1 cellular context compared by ENCODE assay signal in the genomic region with DNA sequence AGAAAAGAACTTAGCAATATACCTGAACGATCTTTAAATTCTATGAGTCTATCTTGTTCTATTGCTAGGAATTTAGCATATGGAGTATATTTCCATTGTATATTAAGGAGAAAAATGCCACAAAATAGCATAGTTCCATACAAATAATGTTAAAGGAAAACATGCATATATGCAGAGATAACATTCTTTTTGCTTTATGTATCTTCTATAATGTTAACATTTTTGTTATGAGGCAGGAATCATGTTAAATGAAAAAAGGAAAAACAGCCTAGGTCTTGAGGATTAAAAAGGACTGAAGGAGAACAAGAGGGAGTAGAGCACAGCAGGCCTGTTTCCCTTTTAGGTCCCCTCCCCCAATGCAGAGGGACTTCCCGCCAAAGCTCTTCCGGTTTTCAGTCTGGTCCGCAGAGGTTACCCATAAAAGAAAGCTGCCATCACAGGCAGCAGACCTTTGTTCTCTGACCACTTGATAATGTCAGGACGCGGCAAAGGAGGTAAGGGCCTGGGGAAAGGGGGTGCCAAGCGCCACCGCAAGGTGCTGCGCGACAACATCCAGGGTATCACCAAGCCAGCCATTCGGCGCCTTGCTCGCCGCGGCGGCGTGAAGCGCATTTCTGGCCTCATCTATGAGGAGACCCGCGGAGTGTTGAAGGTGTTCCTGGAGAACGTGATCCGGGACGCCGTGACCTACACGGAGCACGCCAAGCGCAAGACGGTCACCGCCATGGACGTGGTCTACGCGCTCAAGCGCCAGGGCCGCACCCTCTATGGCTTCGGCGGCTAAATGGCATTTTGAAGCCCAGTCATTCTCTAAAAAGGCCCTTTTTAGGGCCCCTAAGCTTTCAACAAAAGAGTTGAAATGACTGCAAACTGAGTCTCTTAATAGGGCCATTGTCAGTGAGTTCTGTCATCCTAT.
A peak's percentile ranks its signal among the peaks of the same experiment; 100 is the strongest.
TF ChIP-seq lines count a peak whose summit lies in the region.

No MANE protein-coding gene starts in this region.

TF ChIP-seq in K562, 482 proteins besides CTCF, POLR2A, EP300 and RAD21 (continued from another document and continues in another):
- TF ChIP-seq HOMEZ (CRISPR knock-in tag; IDR thresholded peaks at IDR 0.05) = no peak
- TF ChIP-seq, protein P1, sequence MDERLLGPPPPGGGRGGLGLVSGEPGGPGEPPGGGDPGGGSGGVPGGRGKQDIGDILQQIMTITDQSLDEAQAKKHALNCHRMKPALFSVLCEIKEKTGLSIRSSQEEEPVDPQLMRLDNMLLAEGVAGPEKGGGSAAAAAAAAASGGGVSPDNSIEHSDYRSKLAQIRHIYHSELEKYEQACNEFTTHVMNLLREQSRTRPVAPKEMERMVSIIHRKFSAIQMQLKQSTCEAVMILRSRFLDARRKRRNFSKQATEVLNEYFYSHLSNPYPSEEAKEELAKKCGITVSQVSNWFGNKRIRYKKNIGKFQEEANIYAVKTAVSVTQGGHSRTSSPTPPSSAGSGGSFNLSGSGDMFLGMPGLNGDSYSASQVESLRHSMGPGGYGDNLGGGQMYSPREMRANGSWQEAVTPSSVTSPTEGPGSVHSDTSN (CRISPR knock-in tag; IDR thresholded peaks at IDR 0.05; ENCODE audit: low read depth) = no peak
- TF ChIP-seq, protein P1 (tag; conservative IDR thresholded peaks at IDR 0.05; ENCODE audit: low read depth) = no peak
- peak; percentile 82 for TF ChIP-seq EHMT2 (IDR thresholded peaks at IDR 0.05)
- TF ChIP-seq ZBTB8A (IDR thresholded peaks at IDR 0.05; ENCODE audit: partially characterized antibody) = no peak
- TF ChIP-seq CHD1 (IDR thresholded peaks at IDR 0.05; ENCODE audit: low read length) = peak; percentile 71
- TF ChIP-seq CHAMP1 (IDR thresholded peaks at IDR 0.05) = no peak; the same call in 1 of the 2 replicates
- TF ChIP-seq CTCFL (IDR thresholded peaks at IDR 0.05; ENCODE audit: borderline replicate concordance, insufficient read depth, low read depth, low read length, poor library complexity, severe bottlenecking) = no peak
- TF ChIP-seq TAL1 (IDR thresholded peaks at IDR 0.05) = no peak
- TF ChIP-seq ARID2 (IDR thresholded peaks at IDR 0.05) = no peak
- peak; percentile 86 for TF ChIP-seq PRPF4 (IDR thresholded peaks at IDR 0.05; ENCODE audit: insufficient read depth, low read depth, low read length, poor library complexity, severe bottlenecking)
- TF ChIP-seq SMARCE1 (IDR thresholded peaks at IDR 0.05) = no peak
- peak; percentile 96 for TF ChIP-seq SOX6 (IDR thresholded peaks at IDR 0.05)
- no peak for TF ChIP-seq ZKSCAN8 (CRISPR knock-in tag; IDR thresholded peaks at IDR 0.05)
- no peak for TF ChIP-seq DDX20 (tag; IDR thresholded peaks at IDR 0.05; ENCODE audit: low read depth)
- peak; percentile 98 for TF ChIP-seq POLR2G (IDR thresholded peaks at IDR 0.05; ENCODE audit: low read depth, low read length)
- no peak for TF ChIP-seq CBX2 (IDR thresholded peaks at IDR 0.05; ENCODE audit: insufficient read depth, low read length, poor library complexity, severe bottlenecking)
- no peak for TF ChIP-seq RFX5 (IDR thresholded peaks at IDR 0.05; ENCODE audit: low read depth, low read length)
- TF ChIP-seq ZNF384 (IDR thresholded peaks at IDR 0.05; ENCODE audit: low read depth, low read length) = no peak
- no peak; the same call in 1 of the 2 replicates for TF ChIP-seq ARID1B (IDR thresholded peaks at IDR 0.05)
- TF ChIP-seq ELF4 (CRISPR knock-in tag; IDR thresholded peaks at IDR 0.05) = peak; percentile 83
- TF ChIP-seq NCOA6 (IDR thresholded peaks at IDR 0.05) = 0 out of 2 replicates have a peak, but pooled peaks have one; percentile 22
- TF ChIP-seq BHLHE40 (IDR thresholded peaks at IDR 0.05; ENCODE audit: low read length) = peak; percentile 40; the same call in 1 of the 2 replicates
- TF ChIP-seq MNT (conservative IDR thresholded peaks at IDR 0.05) = peak; percentile 51 to 66; a peak in 3 of 4 replicates
- TF ChIP-seq, protein P2, sequence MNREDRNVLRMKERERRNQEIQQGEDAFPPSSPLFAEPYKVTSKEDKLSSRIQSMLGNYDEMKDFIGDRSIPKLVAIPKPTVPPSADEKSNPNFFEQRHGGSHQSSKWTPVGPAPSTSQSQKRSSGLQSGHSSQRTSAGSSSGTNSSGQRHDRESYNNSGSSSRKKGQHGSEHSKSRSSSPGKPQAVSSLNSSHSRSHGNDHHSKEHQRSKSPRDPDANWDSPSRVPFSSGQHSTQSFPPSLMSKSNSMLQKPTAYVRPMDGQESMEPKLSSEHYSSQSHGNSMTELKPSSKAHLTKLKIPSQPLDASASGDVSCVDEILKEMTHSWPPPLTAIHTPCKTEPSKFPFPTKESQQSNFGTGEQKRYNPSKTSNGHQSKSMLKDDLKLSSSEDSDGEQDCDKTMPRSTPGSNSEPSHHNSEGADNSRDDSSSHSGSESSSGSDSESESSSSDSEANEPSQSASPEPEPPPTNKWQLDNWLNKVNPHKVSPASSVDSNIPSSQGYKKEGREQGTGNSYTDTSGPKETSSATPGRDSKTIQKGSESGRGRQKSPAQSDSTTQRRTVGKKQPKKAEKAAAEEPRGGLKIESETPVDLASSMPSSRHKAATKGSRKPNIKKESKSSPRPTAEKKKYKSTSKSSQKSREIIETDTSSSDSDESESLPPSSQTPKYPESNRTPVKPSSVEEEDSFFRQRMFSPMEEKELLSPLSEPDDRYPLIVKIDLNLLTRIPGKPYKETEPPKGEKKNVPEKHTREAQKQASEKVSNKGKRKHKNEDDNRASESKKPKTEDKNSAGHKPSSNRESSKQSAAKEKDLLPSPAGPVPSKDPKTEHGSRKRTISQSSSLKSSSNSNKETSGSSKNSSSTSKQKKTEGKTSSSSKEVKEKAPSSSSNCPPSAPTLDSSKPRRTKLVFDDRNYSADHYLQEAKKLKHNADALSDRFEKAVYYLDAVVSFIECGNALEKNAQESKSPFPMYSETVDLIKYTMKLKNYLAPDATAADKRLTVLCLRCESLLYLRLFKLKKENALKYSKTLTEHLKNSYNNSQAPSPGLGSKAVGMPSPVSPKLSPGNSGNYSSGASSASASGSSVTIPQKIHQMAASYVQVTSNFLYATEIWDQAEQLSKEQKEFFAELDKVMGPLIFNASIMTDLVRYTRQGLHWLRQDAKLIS (CRISPR knock-in tag; IDR thresholded peaks at IDR 0.05) = peak; percentile 98
- TF ChIP-seq TCF7L2 (IDR thresholded peaks at IDR 0.05; ENCODE audit: low read depth, low read length) = no peak
- no peak for TF ChIP-seq THRA (IDR thresholded peaks at IDR 0.05)
- TF ChIP-seq ZNF140 (CRISPR knock-in tag; IDR thresholded peaks at IDR 0.05) = no peak
- TF ChIP-seq SIN3A (IDR thresholded peaks at IDR 0.05; ENCODE audit: borderline replicate concordance in 2 of 2, control insufficient read depth in 1 of 2, low read depth in 2 of 2, low read length in 2 of 2) = peak in 1 of 2 experiments; percentile 80; a peak in 1 of 4 replicates
- TF ChIP-seq ZNF133 (CRISPR knock-in tag; IDR thresholded peaks at IDR 0.05) = no peak
- TF ChIP-seq, protein P3, sequence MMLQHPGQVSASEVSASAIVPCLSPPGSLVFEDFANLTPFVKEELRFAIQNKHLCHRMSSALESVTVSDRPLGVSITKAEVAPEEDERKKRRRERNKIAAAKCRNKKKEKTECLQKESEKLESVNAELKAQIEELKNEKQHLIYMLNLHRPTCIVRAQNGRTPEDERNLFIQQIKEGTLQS (IDR thresholded peaks at IDR 0.05) = 0 out of 2 replicates have a peak, but pooled peaks have one; percentile 16
- TF ChIP-seq, protein P3 (CRISPR knock-in tag; conservative IDR thresholded peaks at IDR 0.05) = peak; percentile 80
- peak; percentile 92 for TF ChIP-seq POLR2B (IDR thresholded peaks at IDR 0.05; ENCODE audit: low read depth, partially characterized antibody)
- no peak for TF ChIP-seq ILK (tag; IDR thresholded peaks at IDR 0.05; ENCODE audit: borderline replicate concordance, low read depth)
- peak; percentile 66; the same call in 1 of the 2 replicates for TF ChIP-seq ZNF644 (tag; IDR thresholded peaks at IDR 0.05; ENCODE audit: low read depth)
- no peak; the same call in 1 of the 2 replicates for TF ChIP-seq ZNF197 (CRISPR knock-in tag; IDR thresholded peaks at IDR 0.05; ENCODE audit: low read depth)
- TF ChIP-seq CEBPG (CRISPR knock-in tag; IDR thresholded peaks at IDR 0.05) = no peak
- TF ChIP-seq CEBPG (tag; conservative IDR thresholded peaks at IDR 0.05 in 1 of 2, IDR thresholded peaks at IDR 0.05 in 1 of 2) = no peak
- 0 out of 2 replicates have a peak, but pooled peaks have one; percentile 34 for TF ChIP-seq NBN (IDR thresholded peaks at IDR 0.05; ENCODE audit: low read depth)
- 0 out of 2 replicates have a peak, but pooled peaks have one; percentile 11 for TF ChIP-seq EGR1 (conservative IDR thresholded peaks at IDR 0.05)
- TF ChIP-seq GATA2 (CRISPR knock-in tag; IDR thresholded peaks at IDR 0.05) = no peak
- TF ChIP-seq ZNF695 (CRISPR knock-in tag; IDR thresholded peaks at IDR 0.05) = no peak
- TF ChIP-seq MCM2 (IDR thresholded peaks at IDR 0.05; ENCODE audit: low read depth) = no peak
